Comparison of ENCODE assay signal across 20 cellular contexts in genomic region chr3:153783804-153784203, GRCh38.
DNase-seq lines count a peak whose midpoint lies in the region; ATAC-seq, FAIRE-seq and TF ChIP-seq lines count a peak whose summit lies in the region.
"Had no signal": no experiment of that assay in that cellular context is flagged by ENCODE, and none has a peak within 500 bp of the region (broad histone marks: within the 10 kb centered on the region; RNA-seq: fewer than 3 reads in every experiment).

No MANE protein-coding gene starts in this region.

- no peaks in the 10 kb centered on the region for H4K20me1 ChIP-seq in H1 (replicated peaks in 1 of 2; ENCODE audit: control insufficient read depth in 1 of 2, insufficient read depth in 2 of 2, low read length in 2 of 2)
- no peaks in the 10 kb centered on the region for H4K20me1 ChIP-seq in neural progenitor cell (ENCODE audit: low read depth)

- H3K79me1 ChIP-seq in H1 (ENCODE audit: low read depth, low read length) = no peaks in the 10 kb centered on the region

- TF ChIP-seq POLR2A in H1 (IDR thresholded peaks at IDR 0.05; ENCODE audit: control extremely low read depth in 1 of 2, low read depth in 2 of 2, low read length in 2 of 2) (no peak), heart left ventricle (IDR thresholded peaks at IDR 0.05) (no peak)

- intact Hi-C loops in heart left ventricle (cut with DNase I) = no loop called here

- 91% methylated on average over 2 of the region's 2 CpGs; no CpG with 5 or more reads in 1 of the 2 experiments for WGBS in H1 (ENCODE audit: extremely low coverage in 1 of 2, insufficient coverage in 1 of 2, insufficient read length in 1 of 2, insufficient replicate concordance in 2 of 2, low coverage in 1 of 2, low lambda C conversion rate in 2 of 2, missing lambda C conversion rate in 1 of 2), 2 experiments
- 36 to 55% (median 50%) methylated on average over 2 of the region's 2 CpGs for WGBS in heart left ventricle, 4 donors

- CTCF ChIA-PET in H1 (lab: Charles Lee; ENCODE audit: partially characterized antibody) = interaction anchor here (0.5 to 3.7 kb wide), 10 partner anchors 8 to 1437 kb away, joined by 3 to 22 read pairs (median 4); no protein-coding TSS in a partner anchor

- TF ChIP-seq RAD21 in H1 (IDR thresholded peaks at IDR 0.05 in 1 of 2, conservative IDR thresholded peaks at IDR 0.05 in 1 of 2; ENCODE audit: low read depth in 2 of 2, low read length in 2 of 2) = no peak

- H2BK12ac ChIP-seq in H1 (ENCODE audit: low read depth, low read length) = no peak overlapping the region

- H3K36me3 ChIP-seq in H1 (ENCODE audit: control insufficient read depth in 2 of 4, insufficient read depth in 4 of 4, low read length in 3 of 4) = no peaks in the 10 kb centered on the region
- no peaks in the 10 kb centered on the region for H3K36me3 ChIP-seq in heart left ventricle
- H3K36me3 ChIP-seq in neural progenitor cell = no peaks in the 10 kb centered on the region
- H3K36me3 ChIP-seq: HAP-1, Peyer's patch had no signal

- ATAC-seq in heart left ventricle = peak in 3 of 4 donors; percentile 59 to 83 (median 71)
- ATAC-seq in HG03469 (IDR thresholded peaks at IDR 0.05; ENCODE audit: unreplicated experiment) = no peak
- ATAC-seq in HG03025 (IDR thresholded peaks at IDR 0.05; ENCODE audit: low FRiP score, unreplicated experiment) = no peak
- no peak for ATAC-seq in HG03097 (IDR thresholded peaks at IDR 0.05; ENCODE audit: low FRiP score, unreplicated experiment)

- no peak overlapping the region for H2BK15ac ChIP-seq in H1 (ENCODE audit: low read length)

- H2BK120ac ChIP-seq in H1 (replicated peaks; ENCODE audit: low read depth, low read length) = no peak overlapping the region

- FAIRE-seq in H1 (lab: Jason Lieb, UNC) = peak; percentile 13
- FAIRE-seq: D721Med had no signal

- no peak for TF ChIP-seq CTCF in H1 (IDR thresholded peaks at IDR 0.05; ENCODE audit: control extremely low read depth in 1 of 3, insufficient read depth in 1 of 3, low read depth in 1 of 3, low read length in 3 of 3)
- no peak for TF ChIP-seq CTCF in heart left ventricle (IDR thresholded peaks at IDR 0.05)
- TF ChIP-seq CTCF in neural progenitor cell (IDR thresholded peaks at IDR 0.05) = no peak

- H3K9me3 Mint-ChIP-seq in neural progenitor cell = no peaks in the 10 kb centered on the region
- H3K9me3 Mint-ChIP-seq: CD8-positive, alpha-beta memory T cell had no signal

- H3K9ac ChIP-seq in H1 (replicated peaks in 1 of 4; ENCODE audit: extremely low read depth in 1 of 4, low read depth in 3 of 4, low read length in 3 of 4) (no peak overlapping the region), neural progenitor cell (no peak overlapping the region)
- H3K9ac ChIP-seq: SK-N-SH had no signal

- H2BK5ac ChIP-seq in H1 (ENCODE audit: low read depth, low read length) = no peak overlapping the region

- H3K23me2 ChIP-seq in H1 (ENCODE audit: low read depth, low read length) = no peaks in the 10 kb centered on the region

- H3K4me3 Mint-ChIP-seq in neural progenitor cell = no peak overlapping the region
- H3K4me3 Mint-ChIP-seq: CD8-positive, alpha-beta memory T cell had no signal

- TF ChIP-seq EP300 in H1 (IDR thresholded peaks at IDR 0.05; ENCODE audit: borderline replicate concordance in 1 of 2, low read depth in 2 of 2, low read length in 2 of 2) = no peak

- H3K4me1 Mint-ChIP-seq in neural progenitor cell = peaks cover 17% of the 10 kb centered on the region
- H3K4me1 Mint-ChIP-seq: CD8-positive, alpha-beta memory T cell had no signal

- no peak overlapping the region for H3K4ac ChIP-seq in H1 (replicated peaks; ENCODE audit: insufficient read length, low read depth, low read length)

- no peaks in the 10 kb centered on the region for H3K36me3 Mint-ChIP-seq in neural progenitor cell
- H3K36me3 Mint-ChIP-seq: CD8-positive, alpha-beta memory T cell had no signal

- no peak overlapping the region for H3K56ac ChIP-seq in H1 (replicated peaks; ENCODE audit: insufficient read length, low read depth, low read length)

- POLR2A ChIA-PET in H1 (lab: Charles Lee; ENCODE audit: partially characterized antibody) = no interaction called here

- no peak overlapping the region for H2BK20ac ChIP-seq in H1 (ENCODE audit: low read length)

- H3K27me3 ChIP-seq in H1 (replicated peaks in 1 of 4; ENCODE audit: control insufficient read depth in 3 of 4, extremely low read depth in 1 of 4, insufficient read depth in 3 of 4, low read length in 3 of 4) = no peaks in the 10 kb centered on the region
- H3K27me3 ChIP-seq in heart left ventricle = no peaks in the 10 kb centered on the region
- H3K27me3 ChIP-seq in neural progenitor cell = no peaks in the 10 kb centered on the region
- H3K27me3 ChIP-seq: Peyer's patch had no signal

- H2AFZ ChIP-seq in H1 (ENCODE audit: low read length) = no peak overlapping the region
- H2AFZ ChIP-seq in neural progenitor cell (replicated peaks) = peak overlapping the region; percentile 9

- H3K27ac Mint-ChIP-seq in neural progenitor cell = no peak overlapping the region
- H3K27ac Mint-ChIP-seq: CD8-positive, alpha-beta memory T cell had no signal

- H3K4me3 ChIP-seq in H1 (ENCODE audit: extremely low read depth in 1 of 4, insufficient read depth in 2 of 4, low read depth in 3 of 4, low read length in 4 of 4) (no peak overlapping the region), heart left ventricle (no peak overlapping the region), neural progenitor cell (no peak overlapping the region)
- H3K4me3 ChIP-seq: HAP-1, Peyer's patch had no signal

- no peak overlapping the region for H3K18ac ChIP-seq in H1 (ENCODE audit: extremely low read depth, low read length)

- no peak overlapping the region for H4K8ac ChIP-seq in H1 (ENCODE audit: extremely low read depth, insufficient read depth, low read length)

- H4K91ac ChIP-seq in H1 (replicated peaks; ENCODE audit: insufficient read length, low read length) = no peak overlapping the region

- no peak overlapping the region for H4K5ac ChIP-seq in H1 (ENCODE audit: insufficient read length, low read depth, low read length)

- peaks cover 3% of the 10 kb centered on the region for H3F3A ChIP-seq in neural progenitor cell (ENCODE audit: low read depth)

- H3K79me2 ChIP-seq in H1 (ENCODE audit: control insufficient read depth in 1 of 2, insufficient read depth in 2 of 2, low read length in 2 of 2) = no peaks in the 10 kb centered on the region
- H3K79me2 ChIP-seq in neural progenitor cell (ENCODE audit: low read depth) = no peaks in the 10 kb centered on the region

- H3K9me3 ChIP-seq in H1 (ENCODE audit: insufficient read depth in 2 of 2, low read depth in 1 of 2, low read length in 1 of 2) (no peaks in the 10 kb centered on the region), heart left ventricle (no peaks in the 10 kb centered on the region), neural progenitor cell (ENCODE audit: low read depth) (no peaks in the 10 kb centered on the region)
- H3K9me3 ChIP-seq: HAP-1, Peyer's patch, SK-N-SH had no signal

- no peak overlapping the region for H2AK5ac ChIP-seq in H1 (ENCODE audit: low read depth, low read length)

- no peak overlapping the region for H3K23ac ChIP-seq in H1 (ENCODE audit: insufficient read length)

- H3K4me2 ChIP-seq in H1 (ENCODE audit: insufficient read depth in 1 of 2, low read depth in 2 of 2, low read length in 2 of 2) = no peak overlapping the region
- H3K4me2 ChIP-seq in neural progenitor cell = no peak overlapping the region
- H3K4me2 ChIP-seq: SK-N-SH had no signal

- no peaks in the 10 kb centered on the region for H3K27me3 Mint-ChIP-seq in neural progenitor cell (ENCODE audit: insufficient read depth, low read depth)

- H3K27ac ChIP-seq in H1 (ENCODE audit: low read depth, low read length) (no peak overlapping the region), heart left ventricle (no peak overlapping the region), neural progenitor cell (no peak overlapping the region)
- H3K27ac ChIP-seq: Peyer's patch had no signal

- H3K4me1 ChIP-seq in H1 (replicated peaks in 1 of 4; ENCODE audit: control insufficient read depth in 3 of 4, insufficient read depth in 4 of 4, low read length in 3 of 4) = no peaks in the 10 kb centered on the region; a peak in 1 of 7 replicates
- no peaks in the 10 kb centered on the region for H3K4me1 ChIP-seq in heart left ventricle
- peaks cover 21% of the 10 kb centered on the region for H3K4me1 ChIP-seq in neural progenitor cell
- H3K4me1 ChIP-seq: Peyer's patch had no signal

- no peak overlapping the region for H3K14ac ChIP-seq in H1 (ENCODE audit: insufficient read length)

- DNase-seq in LHCN-M2 (ENCODE audit: low read depth) (peak; percentile 3), H1 (ENCODE audit: low read depth in 1 of 2, low spot score in 2 of 2) (no peak), heart left ventricle (no peak), neural progenitor cell (ENCODE audit: low spot score) (no peak), T1000 (lab: John Stamatoyannopoulos, UW) (no peak)
- DNase-seq: C1 segment of cervical spinal cord; CD8-positive, alpha-beta memory T cell; Kasumi-1; NCI-H187; NCI-H2107; NCI-H510A; NCI-H748 treated with DMSO at 0.1 percent for 48 hours; NK-92 treated with Interleukin-12 subunit alpha and Interleukin-12 subunit beta, amount 100 ng/mL, for 24 hours; Peyer's patch; SK-N-SH had no signal

TF ChIP-seq in H1, 55 proteins besides CTCF, POLR2A, EP300 and RAD21:
- TF ChIP-seq KDM1A (IDR thresholded peaks at IDR 0.05; ENCODE audit: borderline replicate concordance, low read length) (no peak), POU5F1 (IDR thresholded peaks at IDR 0.05; ENCODE audit: low read depth, low read length) (no peak), TEAD4 (IDR thresholded peaks at IDR 0.05; ENCODE audit: low read depth, low read length) (no peak), E2F6 (IDR thresholded peaks at IDR 0.05) (no peak), SAP30 (IDR thresholded peaks at IDR 0.05; ENCODE audit: insufficient read depth, insufficient replicate concordance, low read length) (no peak), SIN3A (conservative IDR thresholded peaks at IDR 0.05 in 1 of 2, IDR thresholded peaks at IDR 0.05 in 1 of 2; ENCODE audit: low read depth in 1 of 2, low read length in 2 of 2) (no peak), CEBPB (IDR thresholded peaks at IDR 0.05; ENCODE audit: low read depth, low read length) (no peak), SP1 (IDR thresholded peaks at IDR 0.05; ENCODE audit: low read depth, low read length) (no peak), RNF2 (IDR thresholded peaks at IDR 0.05; ENCODE audit: borderline replicate concordance, low read depth, low read length, missing control alignments, poor library complexity, severe bottlenecking) (no peak), KDM5A (IDR thresholded peaks at IDR 0.05; ENCODE audit: low read length) (no peak), TAF1 (IDR thresholded peaks at IDR 0.05; ENCODE audit: low read depth, low read length) (no peak), ASH2L (IDR thresholded peaks at IDR 0.05; ENCODE audit: low read length) (no peak)

Comparison
In these comparisons a context has a peak if more than half of its experiments do, and no peak if none do; other contexts are left out.
1. ATAC-seq: peak in heart left ventricle (3 of 4); none in HG03469 (single experiment), HG03025 (single experiment) and HG03097 (single experiment).